In genomic region chr12:49030714-49031572, GRCh38 we compare ENCODE assay signal across 2 cellular contexts.
TF ChIP-seq lines count a peak whose summit lies in the region.

No MANE protein-coding gene starts in this region.

TF ChIP-seq in GM12878, 131 proteins besides CTCF, POLR2A, EP300 and RAD21:
- TF ChIP-seq ELK1 (IDR thresholded peaks at IDR 0.05; ENCODE audit: low read depth, low read length) (no peak), BCL11A (IDR thresholded peaks at IDR 0.05; ENCODE audit: low read depth, low read length) (no peak), PAX8 (IDR thresholded peaks at IDR 0.05) (no peak), POLR2AphosphoS5 (IDR thresholded peaks at IDR 0.05; ENCODE audit: low read length) (no peak), ZNF622 (IDR thresholded peaks at IDR 0.05) (no peak), LARP7 (IDR thresholded peaks at IDR 0.05) (no peak), CBX3 (IDR thresholded peaks at IDR 0.05; ENCODE audit: borderline replicate concordance, low read depth) (no peak), YY1 (IDR thresholded peaks at IDR 0.05; ENCODE audit: low read depth, low read length) (no peak), IKZF1 (conservative IDR thresholded peaks at IDR 0.05) (no peak), NR2F1 (conservative IDR thresholded peaks at IDR 0.05) (no peak), FOXM1 (IDR thresholded peaks at IDR 0.05; ENCODE audit: low read depth, low read length) (no peak), IRF3 (IDR thresholded peaks at IDR 0.05) (no peak), RELA (IDR thresholded peaks at IDR 0.05; ENCODE audit: borderline replicate concordance, partially characterized antibody) (no peak), SMAD5 (IDR thresholded peaks at IDR 0.05; ENCODE audit: low read depth) (no peak; the same call in 1 of the 2 replicates), TARDBP (IDR thresholded peaks at IDR 0.05; ENCODE audit: borderline replicate concordance) (no peak)

TF ChIP-seq in HEK293T, 16 proteins besides CTCF, POLR2A, EP300 and RAD21:
- TF ChIP-seq FOXM1 (IDR thresholded peaks at IDR 0.05; ENCODE audit: borderline replicate concordance) (no peak), BHLHE40 (IDR thresholded peaks at IDR 0.05; ENCODE audit: borderline replicate concordance) (no peak), PKNOX1 (IDR thresholded peaks at IDR 0.05) (no peak), SUZ12 (IDR thresholded peaks at IDR 0.05) (no peak)
